Comparison of ENCODE assay signal across 8 cellular contexts in the genomic region with DNA sequence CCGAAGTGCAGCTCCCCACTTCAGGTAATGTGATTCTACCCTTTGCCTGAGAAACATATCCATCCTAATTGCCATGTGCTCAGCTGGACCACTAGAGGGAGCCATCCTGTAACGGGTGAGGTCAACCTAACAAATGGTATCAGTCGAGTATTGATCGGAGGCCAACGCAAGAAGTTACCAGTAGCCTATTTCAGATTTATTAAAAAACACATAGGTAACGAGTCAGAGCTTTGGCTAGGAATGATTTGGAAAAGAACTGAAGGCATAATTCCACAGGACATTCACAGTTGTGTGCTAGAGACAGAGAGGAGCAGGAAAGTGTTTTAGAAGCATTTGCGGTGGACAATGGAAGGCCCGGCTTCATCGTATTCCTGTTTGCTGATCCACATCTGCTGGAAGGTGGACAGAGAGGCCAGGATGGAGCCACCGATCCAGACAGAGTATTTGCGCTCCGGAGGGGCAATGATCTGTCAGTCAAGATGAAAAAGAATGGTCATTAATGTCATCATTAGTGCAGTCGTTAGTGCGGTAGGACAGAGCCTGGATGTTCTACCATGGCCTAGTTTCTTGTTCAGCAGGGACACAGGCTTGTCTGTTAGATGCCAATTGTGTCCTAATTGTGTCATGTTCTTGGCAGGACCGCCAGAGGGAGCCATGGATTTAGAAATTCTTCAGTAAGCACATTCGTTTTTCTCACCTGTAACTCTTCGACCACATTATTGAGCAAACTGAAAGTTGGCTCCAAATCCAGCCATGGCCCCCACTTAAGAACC. TPM values are rescaled to one million over a fixed set of nuclear protein-coding genes. Genes with fewer than 3 reads are reported as not detected.
DNase-seq lines count a peak whose midpoint lies in the region; ATAC-seq and TF ChIP-seq lines count a peak whose summit lies in the region.

No MANE protein-coding gene starts in this region.

- H3F3A ChIP-seq in Loucy (ENCODE audit: low read depth), result no peaks in the 10 kb centered on the region

- H3K36me3 ChIP-seq in Loucy (ENCODE audit: insufficient read depth, low read length), result no peaks in the 10 kb centered on the region

- H3K27me3 ChIP-seq in AG04450 (ENCODE audit: control insufficient read depth, insufficient read depth, low read length), result no peaks in the 10 kb centered on the region
- no peaks in the 10 kb centered on the region for H3K27me3 ChIP-seq in Loucy (ENCODE audit: insufficient read depth, low read length, poor library complexity, severe bottlenecking)

- peaks cover 5% of the 10 kb centered on the region for H3K4me1 ChIP-seq in Loucy (ENCODE audit: insufficient read depth, low read length, poor library complexity, severe bottlenecking)

- H3K4me3 ChIP-seq in AG04450 (ENCODE audit: low read depth, low read length), result no peak overlapping the region
- peak overlapping the region; percentile 43 for H3K4me3 ChIP-seq in Loucy (ENCODE audit: low read length, poor library complexity, severe bottlenecking)
- H3K4me3 ChIP-seq in foreskin fibroblast (ENCODE audit: low read depth in 1 of 2, low read length in 2 of 2), result no peak overlapping the region

- ATAC-seq in GM19025 (IDR thresholded peaks at IDR 0.05; ENCODE audit: low read depth, unreplicated experiment), result peak; percentile 39

- H3K79me2 ChIP-seq in Loucy (ENCODE audit: insufficient read depth, low read length), result no peaks in the 10 kb centered on the region

- CTCF ChIA-PET in AG04450 (lab: Charles Lee), result interaction anchor here (0.6 to 10.0 kb wide), 41 partner anchors 10 to 372 kb away, joined by 3 to 467 read pairs (median 5); a partner anchor contains a TSS

- TF ChIP-seq CTCF in AG04450 (IDR thresholded peaks at IDR 0.05; ENCODE audit: low read depth, low read length) (peak; percentile 86), Loucy (conservative IDR thresholded peaks at IDR 0.05; ENCODE audit: low read length) (peak; percentile 88), foreskin fibroblast (IDR thresholded peaks at IDR 0.05; ENCODE audit: low read depth, low read length) (peak; percentile 95)

- no peaks in the 10 kb centered on the region for H4K20me1 ChIP-seq in Loucy (ENCODE audit: insufficient read depth, low read length, poor library complexity, severe bottlenecking)

- no peaks in the 10 kb centered on the region for H3K9me2 ChIP-seq in Loucy (replicated peaks; ENCODE audit: low read depth, low read length)

- no peak overlapping the region for H3K27ac ChIP-seq in AG04450 (ENCODE audit: low read depth, low read length)
- peak overlapping the region; percentile 22 for H3K27ac ChIP-seq in substantia nigra (ENCODE audit: low read depth, low read length, poor library complexity, severe bottlenecking)

- H3K9ac ChIP-seq in Loucy (ENCODE audit: low read depth, low read length, poor library complexity, severe bottlenecking), result peak overlapping the region; percentile 44

- H3K4me2 ChIP-seq in Loucy (ENCODE audit: low read depth, low read length, poor library complexity, severe bottlenecking), result peak overlapping the region; percentile 60

- no peaks in the 10 kb centered on the region for H3K9me3 ChIP-seq in AG04450 (ENCODE audit: control insufficient read depth, insufficient read depth, low read length)
- H3K9me3 ChIP-seq in Loucy (ENCODE audit: insufficient read depth, low read depth, low read length), result no peaks in the 10 kb centered on the region

- POLR2A ChIA-PET in AG04450 (lab: Yijun Ruan, JAX), result interaction anchor here (0.5 kb wide), 1 partner anchor 49 kb away, joined by 3 read pairs; no protein-coding TSS in a partner anchor

- DNase-seq in AG04450 (ENCODE audit: low read depth, low spot score) (peak; percentile 60), SHP77 (lab: John Stamatoyannopoulos, UW) (peak; percentile 30 to 56), foreskin fibroblast (peak; percentile 66 to 89), nucleus accumbens (lab: John Stamatoyannopoulos, UW) (peak in 51 of 56 donors; percentile 5 to 83 (median 44)), substantia nigra (lab: John Stamatoyannopoulos, UW) (peak in 44 of 49 donors; percentile 6 to 78 (median 56))
- DNase-seq in activated effector memory CD4-positive, alpha-beta T cell treated with anti-CD3 and anti-CD28 coated beads, Interleukin-2, amount 50 U/mL, for 16 hours, result peak; percentile 87

- H2AFZ ChIP-seq in Loucy (ENCODE audit: low read length), result peak overlapping the region; percentile 41; the same call in 1 of the 2 replicates

RNA-seq across cellular contexts. Expression of a gene that starts 17.5 kb away (rescaled TPM):
- polyA plus RNA-seq in AG04450 (2011; rRNA removed), result 815 and 1,080 TPM in 2 replicates
- 1,329 and 1,598 TPM in 2 replicates for polyA minus RNA-seq in AG04450 (2011; rRNA and poly(A)+ RNA removed)

RNA-seq across cellular contexts. Expression of a gene that starts 55.0 kb away (rescaled TPM):
- 41.6 and 50.3 TPM in 2 replicates for polyA plus RNA-seq in AG04450 (2011; rRNA removed)
- polyA minus RNA-seq in AG04450 (2011; rRNA and poly(A)+ RNA removed), result 24.6 and 35.3 TPM in 2 replicates

RNA-seq across cellular contexts. Expression of a gene that starts 55.5 kb away (rescaled TPM):
- polyA plus RNA-seq in AG04450 (2011; rRNA removed), result 67.0 and 78.4 TPM in 2 replicates
- 39.4 and 54.5 TPM in 2 replicates for polyA minus RNA-seq in AG04450 (2011; rRNA and poly(A)+ RNA removed)
